In the genomic region with DNA sequence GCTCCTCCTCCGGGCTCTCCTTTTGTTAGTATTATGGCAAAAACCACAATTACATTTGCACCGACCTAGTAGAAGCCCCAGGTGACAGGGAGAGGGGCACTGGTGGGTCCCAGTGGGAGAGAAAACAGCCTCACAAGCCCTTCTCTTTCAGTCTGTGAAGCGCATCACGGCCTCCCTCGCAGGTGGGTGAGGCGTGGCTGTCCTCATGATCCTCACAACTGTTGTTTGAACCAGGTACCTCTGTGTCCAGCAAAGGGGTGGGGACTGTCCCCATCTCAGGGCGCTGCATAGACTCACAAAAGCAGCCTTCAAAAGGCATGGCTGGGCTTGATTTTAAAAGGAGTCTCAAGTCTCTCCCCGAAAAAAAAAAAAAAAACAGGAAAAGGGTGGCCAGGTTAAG, we compare ENCODE assay signal across 1 cellular context.
TF ChIP-seq lines count a peak whose summit lies in the region.

No MANE protein-coding gene starts in this region.

TF ChIP-seq in endothelial cell of umbilical vein, 7 proteins besides CTCF, POLR2A, EP300 and RAD21:
- TF ChIP-seq MYC (IDR thresholded peaks at IDR 0.05; ENCODE audit: low read depth, low read length) (no peak), GATA2 (IDR thresholded peaks at IDR 0.05; ENCODE audit: insufficient read depth, insufficient read length, low read depth, low read length) (no peak), JUN (IDR thresholded peaks at IDR 0.05; ENCODE audit: borderline replicate concordance, insufficient read depth, insufficient read length, low read depth) (no peak), FOS (IDR thresholded peaks at IDR 0.05; ENCODE audit: borderline replicate concordance, insufficient read depth, low read length) (no peak)
